Comparison of ENCODE assay signal across 11 cellular contexts in genomic region chr2:27087823-27088410, GRCh38. TPM values are rescaled to one million over a fixed set of nuclear protein-coding genes. Genes with fewer than 3 reads are reported as not detected.
DNase-seq lines count a peak whose midpoint lies in the region; ATAC-seq and TF ChIP-seq lines count a peak whose summit lies in the region.
"Had no signal": no experiment of that assay in that cellular context is flagged by ENCODE, and none has a peak within 500 bp of the region (broad histone marks: within the 10 kb centered on the region; RNA-seq: fewer than 3 reads in every experiment).

No MANE protein-coding gene starts in this region.

- TF ChIP-seq CTCF in BE2C (IDR thresholded peaks at IDR 0.05; ENCODE audit: low read depth, low read length) (no peak), DND-41 (IDR thresholded peaks at IDR 0.05; ENCODE audit: borderline replicate concordance, extremely low read depth, low read length, poor library complexity, severe bottlenecking) (no peak), HFFc6 (IDR thresholded peaks at IDR 0.05) (no peak)

- no peak for DNase-seq in BE2C
- no peak for DNase-seq in DND-41
- no peak for DNase-seq in activated T-helper 1 cell treated with anti-CD3 and anti-CD28 coated beads, Interleukin-12 subunit alpha, Interleukin-12 subunit beta, Interleukin-2, Interleukin-4 antibody, amounts not matched to agents 30 ng/mL and 10 ng/mL and 1 ng/mL, durations not matched to agents 14 hours and 24 hours and 36 hours (ENCODE audit: low spot score)
- DNase-seq in memory B cell (ENCODE audit: low spot score in 2 of 2) = no peak
- no peak for DNase-seq in HFFc6
- DNase-seq in AG08396 (ENCODE audit: low spot score) = no peak
- DNase-seq: MV-4-11; stimulated activated CD4-positive, alpha-beta T cell treated with anti-CD3 and anti-CD28 coated beads, Interleukin-4, amount 100 ng/mL, for 4 hours had no signal

- H3K79me2 ChIP-seq in DND-41 (ENCODE audit: insufficient read depth, low read length) = peaks cover 10% of the 10 kb centered on the region

- H3K4me1 ChIP-seq in BE2C (peaks cover 5% of the 10 kb centered on the region; the same call in 1 of the 2 replicates), DND-41 (ENCODE audit: insufficient read depth, low read length) (peaks cover 47% of the 10 kb centered on the region)

- no peak overlapping the region for H3K27ac ChIP-seq in DND-41 (ENCODE audit: low read length)
- H3K27ac ChIP-seq: breast epithelium had no signal

- H3K36me3 ChIP-seq in BE2C (peaks cover 4% of the 10 kb centered on the region; the same call in 1 of the 2 replicates), DND-41 (ENCODE audit: insufficient read depth, low read length) (no peaks in the 10 kb centered on the region)
- H3K36me3 ChIP-seq: breast epithelium had no signal

- H3K4me2 ChIP-seq in DND-41 (ENCODE audit: insufficient read depth, low read length) = peak overlapping the region; percentile 96

- intact Hi-C loops in activated T-helper 1 cell treated with anti-CD3 and anti-CD28 coated beads, Interleukin-12 subunit alpha, Interleukin-12 subunit beta, Interleukin-2, Interleukin-4 antibody, amounts not matched to agents 30 ng/mL and 10 ng/mL and 1 ng/mL, durations not matched to agents 14 hours and 24 hours and 36 hours (cut with micrococcal nuclease) = loop anchor here (1.0 to 10.0 kb wide), 3 partner anchors 8 to 397 kb away; partner anchors contain the start of genes ABHD1 and IFT172

- H3K9me3 ChIP-seq in BE2C (no peaks in the 10 kb centered on the region), DND-41 (ENCODE audit: insufficient read depth, low read length, severe bottlenecking) (no peaks in the 10 kb centered on the region)
- H3K9me3 ChIP-seq: breast epithelium had no signal

- no peak for ATAC-seq in DND-41 (ENCODE audit: insufficient read depth, low read depth)
- ATAC-seq in memory B cell (ENCODE audit: low read depth) = no peak
- no peak for ATAC-seq in GM18498 (IDR thresholded peaks at IDR 0.05; ENCODE audit: unreplicated experiment)

- H3K27me3 ChIP-seq in BE2C = no peaks in the 10 kb centered on the region
- H3K27me3 ChIP-seq in DND-41 (ENCODE audit: insufficient read depth, low read length, poor library complexity) = no peaks in the 10 kb centered on the region
- H3K27me3 ChIP-seq: breast epithelium had no signal

- no peaks in the 10 kb centered on the region for H3K27me3 Mint-ChIP-seq in activated T-helper 1 cell treated with anti-CD3 and anti-CD28 coated beads, Interleukin-12 subunit alpha, Interleukin-12 subunit beta, Interleukin-2, Interleukin-4 antibody, amounts not matched to agents 30 ng/mL and 10 ng/mL and 1 ng/mL, durations not matched to agents 14 hours and 24 hours and 36 hours (ENCODE audit: insufficient read depth)
- no peaks in the 10 kb centered on the region for H3K27me3 Mint-ChIP-seq in memory B cell
- peaks cover 5% of the 10 kb centered on the region for H3K27me3 Mint-ChIP-seq in HFFc6 (ENCODE audit: insufficient read depth)

- H4K20me1 ChIP-seq in DND-41 (ENCODE audit: insufficient read depth, low read length) = no peaks in the 10 kb centered on the region

- no peak overlapping the region for H3K27ac Mint-ChIP-seq in activated T-helper 1 cell treated with anti-CD3 and anti-CD28 coated beads, Interleukin-12 subunit alpha, Interleukin-12 subunit beta, Interleukin-2, Interleukin-4 antibody, amounts not matched to agents 30 ng/mL and 10 ng/mL and 1 ng/mL, durations not matched to agents 14 hours and 24 hours and 36 hours
- H3K27ac Mint-ChIP-seq in memory B cell (no peak overlapping the region), HFFc6 (no peak overlapping the region)

- peak overlapping the region; percentile 95; the same call in 1 of the 2 replicates for H3K9ac ChIP-seq in DND-41 (ENCODE audit: low read depth, low read length)

- no peaks in the 10 kb centered on the region for H3K36me3 Mint-ChIP-seq in activated T-helper 1 cell treated with anti-CD3 and anti-CD28 coated beads, Interleukin-12 subunit alpha, Interleukin-12 subunit beta, Interleukin-2, Interleukin-4 antibody, amounts not matched to agents 30 ng/mL and 10 ng/mL and 1 ng/mL, durations not matched to agents 14 hours and 24 hours and 36 hours (ENCODE audit: low read depth)
- H3K36me3 Mint-ChIP-seq in memory B cell (no peaks in the 10 kb centered on the region), HFFc6 (ENCODE audit: low read depth) (no peaks in the 10 kb centered on the region)

- H3K9me3 Mint-ChIP-seq in activated T-helper 1 cell treated with anti-CD3 and anti-CD28 coated beads, Interleukin-12 subunit alpha, Interleukin-12 subunit beta, Interleukin-2, Interleukin-4 antibody, amounts not matched to agents 30 ng/mL and 10 ng/mL and 1 ng/mL, durations not matched to agents 14 hours and 24 hours and 36 hours = no peaks in the 10 kb centered on the region
- no peaks in the 10 kb centered on the region for H3K9me3 Mint-ChIP-seq in memory B cell
- H3K9me3 Mint-ChIP-seq in HFFc6 = no peaks in the 10 kb centered on the region

- H3K4me3 ChIP-seq in BE2C (ENCODE audit: low read depth, low read length) (peak overlapping the region; percentile 80; the same call in 1 of the 2 replicates), DND-41 (ENCODE audit: low read depth in 1 of 2, low read length in 2 of 2) (no peak overlapping the region)

- peak overlapping the region; percentile 89 for H3K4me3 Mint-ChIP-seq in activated T-helper 1 cell treated with anti-CD3 and anti-CD28 coated beads, Interleukin-12 subunit alpha, Interleukin-12 subunit beta, Interleukin-2, Interleukin-4 antibody, amounts not matched to agents 30 ng/mL and 10 ng/mL and 1 ng/mL, durations not matched to agents 14 hours and 24 hours and 36 hours
- H3K4me3 Mint-ChIP-seq in memory B cell (peak overlapping the region; percentile 92), HFFc6 (no peak overlapping the region)

- H3K4me1 Mint-ChIP-seq in activated T-helper 1 cell treated with anti-CD3 and anti-CD28 coated beads, Interleukin-12 subunit alpha, Interleukin-12 subunit beta, Interleukin-2, Interleukin-4 antibody, amounts not matched to agents 30 ng/mL and 10 ng/mL and 1 ng/mL, durations not matched to agents 14 hours and 24 hours and 36 hours (ENCODE audit: low read depth) = peaks cover 20% of the 10 kb centered on the region
- H3K4me1 Mint-ChIP-seq in memory B cell = no peaks in the 10 kb centered on the region
- H3K4me1 Mint-ChIP-seq in HFFc6 (ENCODE audit: low read depth) = peaks cover 17% of the 10 kb centered on the region

- H2AFZ ChIP-seq in DND-41 (ENCODE audit: low read depth, low read length) = no peak overlapping the region

RNA-seq across cellular contexts. Expression of gene KHK, which starts 1.3 kb away (rescaled TPM):
- 9.2 TPM for polyA plus RNA-seq in BE2C (2012; ENCODE audit: insufficient read depth, insufficient read length, low read depth)
- 12.2 and 12.4 TPM in 2 replicates for total RNA-seq in activated T-helper 1 cell treated with anti-CD3 and anti-CD28 coated beads, Interleukin-12 subunit alpha, Interleukin-12 subunit beta, Interleukin-2, Interleukin-4 antibody, amounts not matched to agents 30 ng/mL and 10 ng/mL and 1 ng/mL, durations not matched to agents 14 hours and 24 hours and 36 hours
- total RNA-seq in HFFc6 (2021; fragmentation: NEBNext Ultra II Directional; extraction: Animal tissue kit (Norgen Biotek cat#: 25700)) = 1 to 10 TPM; 1.0 to 1.7 (median 1.6) TPM

RNA-seq across cellular contexts. Expression of gene EMILIN1, which starts 9.5 kb away (rescaled TPM):
- 295 TPM for polyA plus RNA-seq in BE2C (2012; ENCODE audit: insufficient read depth, insufficient read length, low read depth)
- total RNA-seq in activated T-helper 1 cell treated with anti-CD3 and anti-CD28 coated beads, Interleukin-12 subunit alpha, Interleukin-12 subunit beta, Interleukin-2, Interleukin-4 antibody, amounts not matched to agents 30 ng/mL and 10 ng/mL and 1 ng/mL, durations not matched to agents 14 hours and 24 hours and 36 hours = 1.1 and 1.5 TPM in 2 replicates
- 100 to 1,000 TPM; 144 to 208 (median 183) TPM for total RNA-seq in HFFc6 (2021; fragmentation: NEBNext Ultra II Directional; extraction: Animal tissue kit (Norgen Biotek cat#: 25700))

RNA-seq across cellular contexts. Expression of gene OST4, which starts 16.5 kb away (rescaled TPM):
- polyA plus RNA-seq in BE2C (2012; ENCODE audit: insufficient read depth, insufficient read length, low read depth) = 1,823 TPM
- total RNA-seq in activated T-helper 1 cell treated with anti-CD3 and anti-CD28 coated beads, Interleukin-12 subunit alpha, Interleukin-12 subunit beta, Interleukin-2, Interleukin-4 antibody, amounts not matched to agents 30 ng/mL and 10 ng/mL and 1 ng/mL, durations not matched to agents 14 hours and 24 hours and 36 hours = 322 and 332 TPM in 2 replicates
- 100 to 1,000 TPM; 500 to 565 (median 548) TPM for total RNA-seq in HFFc6 (2021; fragmentation: NEBNext Ultra II Directional; extraction: Animal tissue kit (Norgen Biotek cat#: 25700))

RNA-seq across cellular contexts. Expression of gene CGREF1, which starts 31.0 kb away (rescaled TPM):
- polyA plus RNA-seq in BE2C (2012; ENCODE audit: insufficient read depth, insufficient read length, low read depth) = 72.7 TPM
- total RNA-seq in activated T-helper 1 cell treated with anti-CD3 and anti-CD28 coated beads, Interleukin-12 subunit alpha, Interleukin-12 subunit beta, Interleukin-2, Interleukin-4 antibody, amounts not matched to agents 30 ng/mL and 10 ng/mL and 1 ng/mL, durations not matched to agents 14 hours and 24 hours and 36 hours = 12.9 and 18.0 TPM in 2 replicates
- under 1 TPM in 1 of 6 experiments, not detected in 5; 0.12 TPM for total RNA-seq in HFFc6 (2021; fragmentation: NEBNext Ultra II Directional; extraction: Animal tissue kit (Norgen Biotek cat#: 25700))

RNA-seq across cellular contexts. Expression of gene ABHD1, which starts 35.7 kb away (rescaled TPM):
- polyA plus RNA-seq in BE2C (2012; ENCODE audit: insufficient read depth, insufficient read length, low read depth) = 3.4 TPM
- total RNA-seq in activated T-helper 1 cell treated with anti-CD3 and anti-CD28 coated beads, Interleukin-12 subunit alpha, Interleukin-12 subunit beta, Interleukin-2, Interleukin-4 antibody, amounts not matched to agents 30 ng/mL and 10 ng/mL and 1 ng/mL, durations not matched to agents 14 hours and 24 hours and 36 hours = 0.34 and 0.96 TPM in 2 replicates
- not detected for total RNA-seq in HFFc6 (2021; fragmentation: NEBNext Ultra II Directional; extraction: Animal tissue kit (Norgen Biotek cat#: 25700))
- total RNA-seq: esophagus mucosa had no signal

Comparison
In these comparisons a context has a peak if more than half of its experiments do, and no peak if none do; other contexts are left out.
1. RNA of gene EMILIN1, which starts 9.5 kb away (total RNA-seq): 144 to 208 TPM in HFFc6; 1.1 to 1.5 TPM in activated T-helper 1 cell treated with anti-CD3 and anti-CD28 coated beads, Interleukin-12 subunit alpha, Interleukin-12 subunit beta, Interleukin-2, Interleukin-4 antibody, amounts not matched to agents 30 ng/mL and 10 ng/mL and 1 ng/mL, durations not matched to agents 14 hours and 24 hours and 36 hours; every median in the first group is over 10 times any median in the second.